ENCODE assay signal across 15 cellular contexts in the genomic region with DNA sequence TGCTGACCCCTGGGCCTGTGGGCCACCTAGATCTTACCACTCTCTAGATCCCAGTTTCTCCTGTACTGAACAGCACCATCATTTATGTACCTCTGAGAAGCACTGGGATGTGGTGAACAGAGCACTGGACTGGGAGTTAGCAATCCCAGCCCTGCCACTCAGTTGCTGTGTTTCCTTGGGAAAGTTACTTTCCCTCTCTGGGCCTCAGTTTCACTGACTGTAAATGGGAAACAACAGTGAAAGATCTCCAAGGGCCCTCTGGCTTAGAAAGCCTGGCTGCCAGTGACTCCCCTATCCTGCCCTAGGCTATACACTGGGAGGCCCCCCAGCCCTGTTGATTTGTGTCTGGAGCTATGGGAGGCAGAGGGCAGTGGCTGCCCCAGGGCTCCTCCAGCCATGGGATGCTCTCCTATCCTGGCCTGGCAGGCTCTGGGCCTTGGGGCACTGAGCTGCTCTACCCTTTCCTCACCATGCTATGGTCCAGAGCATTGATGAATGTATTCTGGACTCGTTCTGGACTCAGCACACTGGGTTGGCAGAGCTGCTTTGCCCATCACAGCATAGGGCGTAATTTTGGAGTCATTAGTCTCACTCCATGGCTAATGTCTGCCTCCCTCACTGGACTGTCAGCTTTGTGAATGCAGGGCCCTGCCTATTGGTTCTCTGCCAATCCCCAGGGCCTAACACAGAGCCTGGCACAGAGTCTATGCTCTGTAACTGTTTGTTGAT.
A peak's percentile ranks its signal among the peaks of the same experiment; 100 is the strongest.
DNase-seq lines count a peak whose midpoint lies in the region; ATAC-seq and TF ChIP-seq lines count a peak whose summit lies in the region.
"Had no signal": no experiment of that assay in that cellular context is flagged by ENCODE, and none has a peak within 500 bp of the region (broad histone marks: within the 10 kb centered on the region; RNA-seq: fewer than 3 reads in every experiment).

No MANE protein-coding gene starts in this region.

- peaks cover 15% of the 10 kb centered on the region for H3K4me1 Mint-ChIP-seq in activated CD8-positive, alpha-beta memory T cell treated with anti-CD3 and anti-CD28 coated beads, Interleukin-2, amount 10 ng/mL, durations not matched to agents 7 days and 5 days
- H3K4me1 Mint-ChIP-seq in nephron progenitor cell, result peaks cover 31% of the 10 kb centered on the region

- TF ChIP-seq CTCF in heart right ventricle (IDR thresholded peaks at IDR 0.05) (no peak), omental fat pad (IDR thresholded peaks at IDR 0.05) (no peak), nephron progenitor cell (IDR thresholded peaks at IDR 0.05) (no peak)

- no peaks in the 10 kb centered on the region for H3K9me3 Mint-ChIP-seq in activated CD8-positive, alpha-beta memory T cell treated with anti-CD3 and anti-CD28 coated beads, Interleukin-2, amount 10 ng/mL, durations not matched to agents 7 days and 5 days (ENCODE audit: low read depth)
- H3K9me3 Mint-ChIP-seq in nephron progenitor cell, result no peaks in the 10 kb centered on the region
- H3K9me3 Mint-ChIP-seq: CD4-positive, CD25-positive, alpha-beta regulatory T cell had no signal

- no peak overlapping the region for H3K4me3 Mint-ChIP-seq in activated CD8-positive, alpha-beta memory T cell treated with anti-CD3 and anti-CD28 coated beads, Interleukin-2, amount 10 ng/mL, durations not matched to agents 7 days and 5 days
- H3K4me3 Mint-ChIP-seq in nephron progenitor cell, result no peak overlapping the region
- H3K4me3 Mint-ChIP-seq: CD4-positive, CD25-positive, alpha-beta regulatory T cell had no signal

- WGBS in heart right ventricle, 2 donors, result 59 to 73% methylated on average over 2 of the region's 2 CpGs
- 12 to 22% methylated on average over 2 of the region's 2 CpGs for WGBS in aorta, 2 donors

- H3K4me1 ChIP-seq in heart right ventricle, result peaks cover 27 to 86% (median 70%) of the 10 kb centered on the region in 9 donors
- peaks cover 3 to 4% of the 10 kb centered on the region in 2 donors for H3K4me1 ChIP-seq in aorta (ENCODE audit: control insufficient read depth in 1 of 2, insufficient read depth in 2 of 2, low read length in 2 of 2)

- H3K27ac Mint-ChIP-seq in activated CD8-positive, alpha-beta memory T cell treated with anti-CD3 and anti-CD28 coated beads, Interleukin-2, amount 10 ng/mL, durations not matched to agents 7 days and 5 days, result no peak overlapping the region
- H3K27ac Mint-ChIP-seq in nephron progenitor cell, result no peak overlapping the region
- H3K27ac Mint-ChIP-seq: progenitor cell of endocrine pancreas had no signal

- DNase-seq in Right ventricle myocardium superior, result peak; percentile 31
- DNase-seq in left ventricle myocardium superior, result no peak
- DNase-seq in heart right ventricle, result no peak
- peak; percentile 12 for DNase-seq in omental fat pad (ENCODE audit: low spot score)
- DNase-seq in aorta, result peak; percentile 9 to 46
- DNase-seq in activated CD8-positive, alpha-beta memory T cell treated with anti-CD3 and anti-CD28 coated beads, Interleukin-2, amount 10 ng/mL, durations not matched to agents 7 days and 5 days, result no peak
- no peak for DNase-seq in nephron progenitor cell
- DNase-seq: CD4-positive, CD25-positive, alpha-beta regulatory T cell; colonic mucosa; NCI-H146; RPMI8226; stimulated activated naive CD4-positive, alpha-beta T cell had no signal

- H3K9me3 ChIP-seq in heart right ventricle, result no peaks in the 10 kb centered on the region
- H3K9me3 ChIP-seq in aorta (ENCODE audit: control insufficient read depth, low read length), result no peaks in the 10 kb centered on the region
- H3K9me3 ChIP-seq: colonic mucosa had no signal

- H3K36me3 ChIP-seq in heart right ventricle, result peaks cover 0 to 6% (median 0%) of the 10 kb centered on the region in 9 donors
- H3K36me3 ChIP-seq in aorta (ENCODE audit: control insufficient read depth in 1 of 2, insufficient read depth in 2 of 2, low read length in 1 of 2), result no peaks in the 10 kb centered on the region
- H3K36me3 ChIP-seq: colonic mucosa had no signal

- ATAC-seq in Right ventricle myocardium superior (ENCODE audit: poor library complexity) (no peak), left ventricle myocardium superior (no peak), heart right ventricle (no peak), omental fat pad (ENCODE audit: low FRiP score) (no peak), aorta (ENCODE audit: low FRiP score) (no peak), GM21717 (IDR thresholded peaks at IDR 0.05; ENCODE audit: unreplicated experiment) (no peak)
- ATAC-seq in activated CD8-positive, alpha-beta memory T cell treated with anti-CD3 and anti-CD28 coated beads, Interleukin-2, amount 10 ng/mL, durations not matched to agents 7 days and 5 days, result no peak

- H3K4me3 ChIP-seq in heart right ventricle (no peak overlapping the region), aorta (ENCODE audit: low read length in 2 of 2) (no peak overlapping the region)
- H3K4me3 ChIP-seq: colonic mucosa had no signal

- H3K27ac ChIP-seq in heart right ventricle, result peak overlapping the region in 7 of 10 donors; percentile 3 to 97 (median 86)
- H3K27ac ChIP-seq in aorta (ENCODE audit: low read depth in 1 of 2, low read length in 2 of 2), result no peak overlapping the region
- H3K27ac ChIP-seq: epithelial cell of prostate had no signal

- intact Hi-C loops in Right ventricle myocardium superior (cut with DNase I), result no loop called here
- intact Hi-C loops in left ventricle myocardium superior (cut with micrococcal nuclease), result no loop called here
- intact Hi-C loops in heart right ventricle (cut with DNase I), result loop anchor here in 2 of 10 donors (5.0 to 10.0 kb wide), 2 partner anchors 36 to 48 kb away; no protein-coding TSS in a partner anchor
- intact Hi-C loops in aorta (cut with DNase I), result no loop called here

- H3K27me3 ChIP-seq in heart right ventricle (no peaks in the 10 kb centered on the region), aorta (ENCODE audit: control insufficient read depth in 1 of 2, insufficient read depth in 2 of 2, low read length in 1 of 2) (no peaks in the 10 kb centered on the region)
- H3K27me3 ChIP-seq: colonic mucosa had no signal

- CTCF ChIA-PET in activated CD8-positive, alpha-beta memory T cell treated with anti-CD3 and anti-CD28 coated beads, Interleukin-2, amount 10 ng/mL, durations not matched to agents 7 days and 5 days (lab: Charles Lee), result interaction anchor here (0.5 to 1.5 kb wide), 2 partner anchors 13 to 108 kb away, joined by 3 to 4 read pairs; no protein-coding TSS in a partner anchor

- H3K27me3 Mint-ChIP-seq in activated CD8-positive, alpha-beta memory T cell treated with anti-CD3 and anti-CD28 coated beads, Interleukin-2, amount 10 ng/mL, durations not matched to agents 7 days and 5 days, result no peaks in the 10 kb centered on the region
- peaks cover 18% of the 10 kb centered on the region for H3K27me3 Mint-ChIP-seq in nephron progenitor cell (ENCODE audit: low read depth, poor library complexity)
- H3K27me3 Mint-ChIP-seq: CD4-positive, CD25-positive, alpha-beta regulatory T cell had no signal

- H3K36me3 Mint-ChIP-seq in activated CD8-positive, alpha-beta memory T cell treated with anti-CD3 and anti-CD28 coated beads, Interleukin-2, amount 10 ng/mL, durations not matched to agents 7 days and 5 days, result no peaks in the 10 kb centered on the region
- H3K36me3 Mint-ChIP-seq in nephron progenitor cell (ENCODE audit: low read depth), result no peaks in the 10 kb centered on the region
- H3K36me3 Mint-ChIP-seq: CD4-positive, CD25-positive, alpha-beta regulatory T cell had no signal

Comparison
In these comparisons a context has a peak if more than half of its experiments do, and no peak if none do; other contexts are left out.
1. DNase-seq: peak in Right ventricle myocardium superior (single experiment), omental fat pad (single experiment) and aorta (2 of 2); none in left ventricle myocardium superior (single experiment), heart right ventricle (0 of 2), activated CD8-positive, alpha-beta memory T cell treated with anti-CD3 and anti-CD28 coated beads, Interleukin-2, amount 10 ng/mL, durations not matched to agents 7 days and 5 days (single experiment) and nephron progenitor cell (single experiment).
2. H3K27ac ChIP-seq: peak in heart right ventricle (7 of 10); none in aorta (0 of 2).